36 cellular contexts compared by ENCODE assay signal in genomic region chr20:17395729-17396128, GRCh38.
DNase-seq lines count a peak whose midpoint lies in the region; ATAC-seq and TF ChIP-seq lines count a peak whose summit lies in the region.
"Had no signal": no experiment of that assay in that cellular context is flagged by ENCODE, and none has a peak within 500 bp of the region (broad histone marks: within the 10 kb centered on the region; RNA-seq: fewer than 3 reads in every experiment).

No MANE protein-coding gene starts in this region.

- intact Hi-C loops in activated naive CD4-positive, alpha-beta T cell treated with anti-CD3 and anti-CD28 coated beads for 36 hours (cut with micrococcal nuclease), result no loop called here

- H3K79me2 ChIP-seq in neural progenitor cell (ENCODE audit: low read depth), result no peaks in the 10 kb centered on the region

- no peak overlapping the region for H3K27ac ChIP-seq in neural progenitor cell
- H3K27ac ChIP-seq: adrenal gland, body of pancreas, C4-2B, esophagus muscularis mucosa, left ventricle myocardium inferior, PC-9, upper lobe of right lung had no signal

- peaks cover 2% of the 10 kb centered on the region for H3K27me3 Mint-ChIP-seq in neural progenitor cell (ENCODE audit: insufficient read depth, low read depth)
- peaks cover 8% of the 10 kb centered on the region for H3K27me3 Mint-ChIP-seq in activated naive CD4-positive, alpha-beta T cell treated with anti-CD3 and anti-CD28 coated beads for 36 hours (ENCODE audit: low read depth)

- CTCF ChIA-PET in activated naive CD4-positive, alpha-beta T cell treated with anti-CD3 and anti-CD28 coated beads for 36 hours (lab: Charles Lee), result interaction anchor here (1.0 to 1.1 kb wide), 2 partner anchors 10 to 47 kb away, joined by 3 read pairs; no protein-coding TSS in a partner anchor

- H3F3A ChIP-seq in neural progenitor cell (ENCODE audit: low read depth), result no peaks in the 10 kb centered on the region

- H3K4me2 ChIP-seq in neural progenitor cell, result no peak overlapping the region
- H3K4me2 ChIP-seq: PC-9 had no signal

- peak overlapping the region; percentile 62 for H3K27ac Mint-ChIP-seq in neural progenitor cell
- H3K27ac Mint-ChIP-seq in activated naive CD4-positive, alpha-beta T cell treated with anti-CD3 and anti-CD28 coated beads for 36 hours, result no peak overlapping the region
- H3K27ac Mint-ChIP-seq: activated naive CD4-positive, alpha-beta T cell treated with anti-CD3 and anti-CD28 coated beads, Interleukin-2, amount 10 ng/mL, durations not matched to agents 7 days and 5 days; activated T-helper 1 cell treated with anti-CD3 and anti-CD28 coated beads, Interleukin-12 subunit alpha, Interleukin-12 subunit beta, Interleukin-2, Interleukin-4 antibody, amounts not matched to agents 30 ng/mL and 10 ng/mL and 1 ng/mL, durations not matched to agents 14 hours and 24 hours and 36 hours had no signal

- H3K4me1 Mint-ChIP-seq in neural progenitor cell, result peaks cover 3% of the 10 kb centered on the region
- H3K4me1 Mint-ChIP-seq in activated naive CD4-positive, alpha-beta T cell treated with anti-CD3 and anti-CD28 coated beads for 36 hours (ENCODE audit: low read depth), result no peaks in the 10 kb centered on the region
- H3K4me1 Mint-ChIP-seq: activated naive CD4-positive, alpha-beta T cell treated with anti-CD3 and anti-CD28 coated beads, Interleukin-2, amount 10 ng/mL, durations not matched to agents 7 days and 5 days had no signal

- H3K36me3 ChIP-seq in neural progenitor cell, result no peaks in the 10 kb centered on the region
- H3K36me3 ChIP-seq: adrenal gland, esophagus muscularis mucosa, left ventricle myocardium inferior, upper lobe of right lung had no signal

- DNase-seq in NCI-H2029 (lab: John Stamatoyannopoulos, UW) (peak; percentile 11), NCI-H2029 treated with DMSO at 0.1 percent for 48 hours (lab: John Stamatoyannopoulos, UW) (no peak), NCI-H69 (lab: John Stamatoyannopoulos, UW) (peak; percentile 51), neural progenitor cell (ENCODE audit: low spot score) (no peak), pons (ENCODE audit: low spot score) (no peak)
- no peak for DNase-seq in activated naive CD4-positive, alpha-beta T cell treated with anti-CD3 and anti-CD28 coated beads for 36 hours
- DNase-seq: 8988T; activated CD4-positive, alpha-beta T cell treated with anti-CD3 and anti-CD28 coated beads, Interleukin-2, amount 50 U/mL, for 48 hours; activated CD4-positive, CD25-positive, alpha-beta regulatory T cell treated with anti-CD3 and anti-CD28 coated beads, Interleukin-2, amount 50 U/mL, for 72 hours; activated naive CD4-positive, alpha-beta T cell treated with anti-CD3 and anti-CD28 coated beads, Interleukin-2, amount 10 ng/mL, durations not matched to agents 7 days and 5 days; adrenal gland; body of pancreas; Caco-2; DMS79; foreskin fibroblast; GDM1; head of caudate nucleus; Karpas-422; left ventricle myocardium inferior; mesenchymal stem cell; NCI-H1694; PC-9; posterior cingulate gyrus; right cardiac atrium; stimulated activated CD4-positive, alpha-beta T cell treated with anti-CD3 and anti-CD28 coated beads, Interleukin-1b, Interleukin-23, amount 100 ng/mL, for 48 hours; stimulated activated naive CD8-positive, alpha-beta T cell treated with anti-CD3 and anti-CD28 coated beads, Interleukin-15, Interleukin-2, amounts not matched to agents 100 U/mL and 50 U/mL, for 24 hours; T-helper 17 cell; upper lobe of right lung had no signal

- peak; percentile 73 for ATAC-seq in HG03095 (IDR thresholded peaks at IDR 0.05; ENCODE audit: unreplicated experiment)
- ATAC-seq in HG03025 (IDR thresholded peaks at IDR 0.05; ENCODE audit: low FRiP score, unreplicated experiment), result no peak
- ATAC-seq: body of pancreas; HepG2; right cardiac atrium; SK-N-SH treated with all-trans-retinoic acid at 6 μM for 48 hours; stimulated activated naive CD8-positive, alpha-beta T cell treated with anti-CD3 and anti-CD28 coated beads, Interleukin-15, Interleukin-2, amounts not matched to agents 100 U/mL and 50 U/mL, for 24 hours; T-helper 17 cell; upper lobe of right lung had no signal

- no peaks in the 10 kb centered on the region for H3K9me3 ChIP-seq in neural progenitor cell (ENCODE audit: low read depth)
- H3K9me3 ChIP-seq: adrenal gland, body of pancreas, Caco-2, esophagus muscularis mucosa, left ventricle myocardium inferior, upper lobe of right lung had no signal

- H3K36me3 Mint-ChIP-seq in neural progenitor cell, result no peaks in the 10 kb centered on the region
- no peaks in the 10 kb centered on the region for H3K36me3 Mint-ChIP-seq in activated naive CD4-positive, alpha-beta T cell treated with anti-CD3 and anti-CD28 coated beads for 36 hours (ENCODE audit: low read depth)
- H3K36me3 Mint-ChIP-seq: activated naive CD4-positive, alpha-beta T cell treated with anti-CD3 and anti-CD28 coated beads, Interleukin-2, amount 10 ng/mL, durations not matched to agents 7 days and 5 days had no signal

- no peaks in the 10 kb centered on the region for H3K27me3 ChIP-seq in neural progenitor cell
- H3K27me3 ChIP-seq: adrenal gland, body of pancreas, esophagus muscularis mucosa, upper lobe of right lung had no signal

- H3K4me1 ChIP-seq in neural progenitor cell, result no peaks in the 10 kb centered on the region
- H3K4me1 ChIP-seq: body of pancreas, Caco-2, esophagus muscularis mucosa, left ventricle myocardium inferior, upper lobe of right lung had no signal

- H3K4me3 ChIP-seq in neural progenitor cell, result no peak overlapping the region
- H3K4me3 ChIP-seq: adrenal gland, body of pancreas, esophagus muscularis mucosa, left ventricle myocardium inferior, PC-9, upper lobe of right lung had no signal

- H2AFZ ChIP-seq in neural progenitor cell (replicated peaks), result no peak overlapping the region
- H2AFZ ChIP-seq: PC-9 had no signal

- H3K9ac ChIP-seq in neural progenitor cell, result no peak overlapping the region

- H3K9me3 Mint-ChIP-seq in neural progenitor cell, result no peaks in the 10 kb centered on the region
- no peaks in the 10 kb centered on the region for H3K9me3 Mint-ChIP-seq in activated naive CD4-positive, alpha-beta T cell treated with anti-CD3 and anti-CD28 coated beads for 36 hours
- H3K9me3 Mint-ChIP-seq: activated naive CD4-positive, alpha-beta T cell treated with anti-CD3 and anti-CD28 coated beads, Interleukin-2, amount 10 ng/mL, durations not matched to agents 7 days and 5 days; activated T-helper 1 cell treated with anti-CD3 and anti-CD28 coated beads, Interleukin-12 subunit alpha, Interleukin-12 subunit beta, Interleukin-2, Interleukin-4 antibody, amounts not matched to agents 30 ng/mL and 10 ng/mL and 1 ng/mL, durations not matched to agents 14 hours and 24 hours and 36 hours had no signal

- H3K4me3 Mint-ChIP-seq in neural progenitor cell, result no peak overlapping the region
- H3K4me3 Mint-ChIP-seq in activated naive CD4-positive, alpha-beta T cell treated with anti-CD3 and anti-CD28 coated beads for 36 hours, result no peak overlapping the region
- H3K4me3 Mint-ChIP-seq: activated naive CD4-positive, alpha-beta T cell treated with anti-CD3 and anti-CD28 coated beads, Interleukin-2, amount 10 ng/mL, durations not matched to agents 7 days and 5 days; activated T-helper 1 cell treated with anti-CD3 and anti-CD28 coated beads, Interleukin-12 subunit alpha, Interleukin-12 subunit beta, Interleukin-2, Interleukin-4 antibody, amounts not matched to agents 30 ng/mL and 10 ng/mL and 1 ng/mL, durations not matched to agents 14 hours and 24 hours and 36 hours; neural crest cell; T-helper 17 cell had no signal

- H4K20me1 ChIP-seq in neural progenitor cell (ENCODE audit: low read depth), result no peaks in the 10 kb centered on the region

- TF ChIP-seq CTCF in neural progenitor cell (IDR thresholded peaks at IDR 0.05), result no peak

Comparison
In these comparisons a context has a peak if more than half of its experiments do, and no peak if none do; other contexts are left out.
1. DNase-seq: peak in NCI-H2029 (single experiment) and NCI-H69 (single experiment); none in NCI-H2029 treated with DMSO at 0.1 percent for 48 hours (single experiment), neural progenitor cell (single experiment), activated naive CD4-positive, alpha-beta T cell treated with anti-CD3 and anti-CD28 coated beads for 36 hours (single experiment) and pons (single experiment).